ENCODE assay signal across 8 cellular contexts in genomic region chr20:46709459-46710148, GRCh38. TPM values are rescaled to one million over a fixed set of nuclear protein-coding genes. Genes with fewer than 3 reads are reported as not detected.
DNase-seq lines count a peak whose midpoint lies in the region; ATAC-seq and TF ChIP-seq lines count a peak whose summit lies in the region.

Gene SLC2A10 (plus strand): TSS chr20:46709649. CDS start chr20:46709737, 88 bp downstream.

- no peaks in the 10 kb centered on the region for H3K36me3 ChIP-seq in upper lobe of left lung

- H3K4me3 Mint-ChIP-seq in mesothelial cell of epicardium = peak within 1 kb of the TSS; percentile 93

- H3K27ac Mint-ChIP-seq in mesothelial cell of epicardium = peak within 1 kb of the TSS; percentile 97

- DNase-seq in CMK (ENCODE audit: low read depth) (peak; percentile 71), NCI-H510A (lab: John Stamatoyannopoulos, UW) (peak; percentile 18), epithelial cell of esophagus (ENCODE audit: low read depth) (no peak), mesothelial cell of epicardium (ENCODE audit: low spot score in 2 of 2, unreplicated experiment in 2 of 2) (peak; percentile 45 to 61), upper lobe of left lung (peak; percentile 55 to 93)
- DNase-seq in activated CD4-positive, alpha-beta T cell treated with anti-CD3 and anti-CD28 coated beads, Interleukin-2, amount 50 U/mL, for 4 hours = no peak

- H3K27ac ChIP-seq in upper lobe of left lung = peak within 1 kb of the TSS; percentile 84 to 88 (median 86)

- H3K4me1 ChIP-seq in upper lobe of left lung = peaks cover 16 to 30% (median 29%) of the 10 kb centered on the region in 4 donors

- no peak for TF ChIP-seq EP300 in upper lobe of left lung (IDR thresholded peaks at IDR 0.05)

- H3K27me3 ChIP-seq in upper lobe of left lung = no peaks in the 10 kb centered on the region

- peak in 1 of 4 donors; percentile 36 for TF ChIP-seq POLR2A in upper lobe of left lung (IDR thresholded peaks at IDR 0.05)

- 1 to 2% methylated on average over 11 to 13 of the region's 66 CpGs for WGBS in upper lobe of left lung, 2 donors

- H3K4me1 Mint-ChIP-seq in mesothelial cell of epicardium = peaks cover 27% of the 10 kb centered on the region

- TF ChIP-seq CTCF in epithelial cell of esophagus (IDR thresholded peaks at IDR 0.05; ENCODE audit: insufficient read depth, low read depth, low read length, missing control alignments) = no peak
- no peak for TF ChIP-seq CTCF in mesothelial cell of epicardium (IDR thresholded peaks at IDR 0.05; ENCODE audit: unreplicated experiment)
- TF ChIP-seq CTCF in upper lobe of left lung (IDR thresholded peaks at IDR 0.05) = peak in 1 of 6 experiments; percentile 10

- no peaks in the 10 kb centered on the region for H3K27me3 Mint-ChIP-seq in mesothelial cell of epicardium (ENCODE audit: low read depth)

- H3K9me3 Mint-ChIP-seq in mesothelial cell of epicardium = peaks cover 4% of the 10 kb centered on the region

- peak within 1 kb of the TSS; percentile 56 for H3K4me3 ChIP-seq in epithelial cell of esophagus (ENCODE audit: low read length)
- H3K4me3 ChIP-seq in upper lobe of left lung = peak within 1 kb of the TSS; percentile 21 to 87 (median 70)

- ATAC-seq in upper lobe of left lung (ENCODE audit: low FRiP score in 2 of 2) (peak; percentile 72 to 92), HG03439 (IDR thresholded peaks at IDR 0.05; ENCODE audit: unreplicated experiment) (no peak), HG03139 (IDR thresholded peaks at IDR 0.05; ENCODE audit: unreplicated experiment) (no peak)

- no peaks in the 10 kb centered on the region for H3K36me3 Mint-ChIP-seq in mesothelial cell of epicardium

- no peaks in the 10 kb centered on the region for H3K9me3 ChIP-seq in upper lobe of left lung

RNA-seq across cellular contexts. Expression of gene SLC2A10, which starts in this region (rescaled TPM):
- total RNA-seq in mesothelial cell of epicardium (21.7 to 23.8 TPM (median 22.2 TPM) in 3 replicates), upper lobe of left lung (10 to 100 TPM in 4 of 6 donors, 1 to 10 TPM in 2; 5.5 to 93.2 (median 13.8) TPM)

Comparison
In these comparisons a context has a peak if more than half of its experiments do, and no peak if none do; other contexts are left out.
1. DNase-seq: peak in CMK (single experiment), NCI-H510A (single experiment), mesothelial cell of epicardium (2 of 2) and upper lobe of left lung (2 of 2); none in epithelial cell of esophagus (single experiment) and activated CD4-positive, alpha-beta T cell treated with anti-CD3 and anti-CD28 coated beads, Interleukin-2, amount 50 U/mL, for 4 hours (0 of 2).
2. ATAC-seq: peak in upper lobe of left lung (2 of 2); none in HG03439 (single experiment) and HG03139 (single experiment).